1 cellular context compared by ENCODE assay signal in the genomic region with DNA sequence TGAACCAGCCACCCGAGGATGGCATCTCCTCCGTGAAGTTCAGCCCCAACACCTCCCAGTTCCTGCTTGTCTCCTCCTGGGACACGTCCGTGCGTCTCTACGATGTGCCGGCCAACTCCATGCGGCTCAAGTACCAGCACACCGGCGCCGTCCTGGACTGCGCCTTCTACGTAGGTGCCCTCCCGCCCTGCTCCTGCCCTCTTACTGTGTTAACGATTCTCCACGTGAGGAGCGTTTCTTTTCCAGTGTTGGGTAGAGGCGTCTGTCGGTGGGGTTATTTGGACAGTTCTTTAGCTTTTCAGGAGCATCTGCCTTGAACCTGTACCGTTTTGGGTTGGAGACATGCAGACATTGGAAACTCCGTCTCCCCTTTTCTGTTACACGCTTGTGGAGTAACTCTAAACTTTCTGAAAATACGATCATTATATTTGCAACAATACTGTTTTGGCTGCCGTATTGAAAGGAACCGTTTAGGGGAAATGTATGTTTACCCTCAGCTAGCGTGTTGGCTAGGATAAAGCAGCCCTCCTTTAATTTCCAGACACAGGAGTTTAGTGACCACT.
A peak's percentile ranks its signal among the peaks of the same experiment; 100 is the strongest.
TF ChIP-seq lines count a peak whose summit lies in the region.

No MANE protein-coding gene starts in this region.

TF ChIP-seq in HepG2, 621 proteins besides CTCF, POLR2A, EP300 and RAD21 (continued from another document):
- TF ChIP-seq, protein P1, sequence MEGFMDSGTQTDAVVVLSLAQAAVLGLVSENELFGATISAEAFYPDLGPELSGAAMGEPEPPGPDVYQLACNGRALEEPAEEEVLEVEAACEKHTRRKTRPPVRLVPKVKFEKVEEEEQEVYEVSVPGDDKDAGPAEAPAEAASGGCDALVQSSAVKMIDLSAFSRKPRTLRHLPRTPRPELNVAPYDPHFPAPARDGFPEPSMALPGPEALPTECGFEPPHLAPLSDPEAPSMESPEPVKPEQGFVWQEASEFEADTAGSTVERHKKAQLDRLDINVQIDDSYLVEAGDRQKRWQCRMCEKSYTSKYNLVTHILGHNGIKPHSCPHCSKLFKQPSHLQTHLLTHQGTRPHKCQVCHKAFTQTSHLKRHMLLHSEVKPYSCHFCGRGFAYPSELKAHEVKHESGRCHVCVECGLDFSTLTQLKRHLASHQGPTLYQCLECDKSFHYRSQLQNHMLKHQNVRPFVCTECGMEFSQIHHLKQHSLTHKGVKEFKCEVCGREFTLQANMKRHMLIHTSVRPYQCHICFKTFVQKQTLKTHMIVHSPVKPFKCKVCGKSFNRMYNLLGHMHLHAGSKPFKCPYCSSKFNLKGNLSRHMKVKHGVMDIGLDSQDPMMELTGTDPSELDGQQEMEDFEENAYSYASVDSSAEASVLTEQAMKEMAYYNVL (CRISPR knock-in tag; IDR thresholded peaks at IDR 0.05; ENCODE audit: borderline replicate concordance) = no peak
- TF ChIP-seq, protein P2, sequence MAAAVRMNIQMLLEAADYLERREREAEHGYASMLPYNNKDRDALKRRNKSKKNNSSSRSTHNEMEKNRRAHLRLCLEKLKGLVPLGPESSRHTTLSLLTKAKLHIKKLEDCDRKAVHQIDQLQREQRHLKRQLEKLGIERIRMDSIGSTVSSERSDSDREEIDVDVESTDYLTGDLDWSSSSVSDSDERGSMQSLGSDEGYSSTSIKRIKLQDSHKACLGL (CRISPR knock-in tag; IDR thresholded peaks at IDR 0.05) = peak; percentile 37; the same call in 1 of the 2 replicates
- TF ChIP-seq DMAP1 (CRISPR knock-in tag; IDR thresholded peaks at IDR 0.05) (no peak; the same call in 1 of the 2 replicates), SIN3B (IDR thresholded peaks at IDR 0.05; ENCODE audit: low read length) (no peak), PCBP1 (IDR thresholded peaks at IDR 0.05; ENCODE audit: borderline replicate concordance, low read depth, low read length) (no peak), ISX (CRISPR knock-in tag; conservative IDR thresholded peaks at IDR 0.05) (no peak), DNMT3B (CRISPR knock-in tag; conservative IDR thresholded peaks at IDR 0.05) (no peak), ZNF660 (CRISPR knock-in tag; IDR thresholded peaks at IDR 0.05; ENCODE audit: borderline replicate concordance, low read depth) (no peak), PHF5A (CRISPR knock-in tag; IDR thresholded peaks at IDR 0.05; ENCODE audit: low read depth, unreplicated experiment) (no peak), PHF21A (CRISPR knock-in tag; IDR thresholded peaks at IDR 0.05) (no peak), ZNF850 (CRISPR knock-in tag; conservative IDR thresholded peaks at IDR 0.05) (no peak), RFX1 (IDR thresholded peaks at IDR 0.05) (no peak), EHMT2 (IDR thresholded peaks at IDR 0.05; ENCODE audit: borderline replicate concordance, low read depth, low read length) (no peak), ZNF746 (CRISPR knock-in tag; IDR thresholded peaks at IDR 0.05) (no peak), FIP1L1 (IDR thresholded peaks at IDR 0.05; ENCODE audit: borderline replicate concordance, insufficient read depth, low read depth, low read length) (no peak), ATAD3A (CRISPR knock-in tag; IDR thresholded peaks at IDR 0.05) (no peak)
- TF ChIP-seq, protein P3, sequence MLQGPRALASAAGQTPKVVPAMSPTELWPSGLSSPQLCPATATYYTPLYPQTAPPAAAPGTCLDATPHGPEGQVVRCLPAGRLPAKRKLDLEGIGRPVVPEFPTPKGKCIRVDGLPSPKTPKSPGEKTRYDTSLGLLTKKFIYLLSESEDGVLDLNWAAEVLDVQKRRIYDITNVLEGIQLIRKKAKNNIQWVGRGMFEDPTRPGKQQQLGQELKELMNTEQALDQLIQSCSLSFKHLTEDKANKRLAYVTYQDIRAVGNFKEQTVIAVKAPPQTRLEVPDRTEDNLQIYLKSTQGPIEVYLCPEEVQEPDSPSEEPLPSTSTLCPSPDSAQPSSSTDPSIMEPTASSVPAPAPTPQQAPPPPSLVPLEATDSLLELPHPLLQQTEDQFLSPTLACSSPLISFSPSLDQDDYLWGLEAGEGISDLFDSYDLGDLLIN (CRISPR knock-in tag; IDR thresholded peaks at IDR 0.05; ENCODE audit: borderline replicate concordance) = no peak
- TF ChIP-seq, protein P4, sequence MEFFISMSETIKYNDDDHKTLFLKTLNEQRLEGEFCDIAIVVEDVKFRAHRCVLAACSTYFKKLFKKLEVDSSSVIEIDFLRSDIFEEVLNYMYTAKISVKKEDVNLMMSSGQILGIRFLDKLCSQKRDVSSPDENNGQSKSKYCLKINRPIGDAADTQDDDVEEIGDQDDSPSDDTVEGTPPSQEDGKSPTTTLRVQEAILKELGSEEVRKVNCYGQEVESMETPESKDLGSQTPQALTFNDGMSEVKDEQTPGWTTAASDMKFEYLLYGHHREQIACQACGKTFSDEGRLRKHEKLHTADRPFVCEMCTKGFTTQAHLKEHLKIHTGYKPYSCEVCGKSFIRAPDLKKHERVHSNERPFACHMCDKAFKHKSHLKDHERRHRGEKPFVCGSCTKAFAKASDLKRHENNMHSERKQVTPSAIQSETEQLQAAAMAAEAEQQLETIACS (CRISPR knock-in tag; IDR thresholded peaks at IDR 0.05) = no peak
- TF ChIP-seq, protein P5, sequence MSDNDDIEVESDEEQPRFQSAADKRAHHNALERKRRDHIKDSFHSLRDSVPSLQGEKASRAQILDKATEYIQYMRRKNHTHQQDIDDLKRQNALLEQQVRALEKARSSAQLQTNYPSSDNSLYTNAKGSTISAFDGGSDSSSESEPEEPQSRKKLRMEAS (IDR thresholded peaks at IDR 0.05) = peak; percentile 41
TF ChIP-seq in HepG2: peak in this region for 20.
